8 cellular contexts compared by ENCODE assay signal in the genomic region with DNA sequence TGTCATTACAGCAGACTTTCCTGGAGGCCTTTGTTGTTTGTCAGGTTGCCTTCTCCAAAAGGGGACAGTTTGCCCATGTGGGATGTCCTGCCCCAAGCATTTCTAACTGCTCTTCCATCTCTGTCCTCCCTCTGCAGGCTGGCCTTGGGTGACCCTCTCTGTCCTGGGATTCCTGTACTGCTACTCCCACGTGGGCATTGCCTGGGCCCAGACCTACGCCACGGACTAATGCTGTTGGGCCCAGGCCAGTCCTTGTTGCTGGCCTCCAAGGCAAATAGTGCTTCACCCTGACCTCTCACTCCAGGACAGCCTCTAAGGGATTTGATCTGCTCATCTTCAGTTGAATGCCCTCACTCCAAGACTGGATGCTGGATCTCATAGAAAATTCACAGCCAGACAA.
"Had no signal": no experiment of that assay in that cellular context is flagged by ENCODE, and none has a peak within 500 bp of the region (broad histone marks: within the 10 kb centered on the region; RNA-seq: fewer than 3 reads in every experiment).

No MANE protein-coding gene starts in this region.

- H3K9me3 ChIP-seq: HAP-1 had no signal

- H3K36me3 ChIP-seq: HAP-1 had no signal

- DNase-seq: GM23248, GOT3, H7, HFFc6 had no signal

- FAIRE-seq: HepG2 had no signal

- H3K4me1 ChIP-seq: HAP-1 had no signal

- H3K27ac ChIP-seq: GM23248, HL-60 had no signal

- H3K4me3 ChIP-seq: GM23248, HAP-1 had no signal

- ATAC-seq: HCT116, HepG2 had no signal
